2 cellular contexts compared by ENCODE assay signal in genomic region chr3:40254898-40255297, GRCh38.
TF ChIP-seq lines count a peak whose summit lies in the region.

No MANE protein-coding gene starts in this region.

TF ChIP-seq in GM23338, 12 proteins besides CTCF, POLR2A, EP300 and RAD21 (continued from another document):
- TF ChIP-seq ZNF462 (CRISPR knock-in tag; IDR thresholded peaks at IDR 0.05) = no peak
TF ChIP-seq in GM23338: peak in this region for 0.

TF ChIP-seq in K562, 482 proteins besides CTCF, POLR2A, EP300 and RAD21:
- TF ChIP-seq ZNF639 (CRISPR knock-in tag; conservative IDR thresholded peaks at IDR 0.05 in 1 of 2, IDR thresholded peaks at IDR 0.05 in 1 of 2) = 0 out of 4 replicates have a peak, but pooled peaks of 1 of the 2 experiments have one; percentile 30
- TF ChIP-seq ID3 (CRISPR knock-in tag; IDR thresholded peaks at IDR 0.05) = no peak
- TF ChIP-seq ID3 (tag; IDR thresholded peaks at IDR 0.05) = peak; percentile 71; the same call in 1 of the 2 replicates
- no peak for TF ChIP-seq DMBX1 (CRISPR knock-in tag; IDR thresholded peaks at IDR 0.05; ENCODE audit: borderline replicate concordance)
TF ChIP-seq in K562: peak in this region for 2.
